30 cellular contexts compared by ENCODE assay signal in genomic region chr18:23313379-23313778, GRCh38.
"Had no signal": no experiment of that assay in that cellular context is flagged by ENCODE, and none has a peak within 500 bp of the region (broad histone marks: within the 10 kb centered on the region; RNA-seq: fewer than 3 reads in every experiment).

No MANE protein-coding gene starts in this region.

- H3K27ac Mint-ChIP-seq: activated CD4-positive, alpha-beta T cell treated with anti-CD3 and anti-CD28 coated beads for 36 hours; activated T-cell treated with anti-CD3 and anti-CD28 coated beads, Interleukin-2, amount 50 U/mL, for 24 hours; activated T-helper 17 cell treated with anti-CD3 and anti-CD28 coated beads, Interleukin-2, amount 50 U/mL, for 72 hours; dendritic cell treated with granulocyte-macrophage colony-stimulating factor and Interleukin-4, amounts not matched to agents 40 ng/mL and 50 ng/mL, for 4 days; nephron progenitor cell; stimulated activated memory B cell treated with anti-CD40 and anti-IgM and Interleukin-4, amounts not matched to agents 10 μg/mL and 1 μg/mL and 100 μg/mL, for 72 hours; stimulated activated naive CD8-positive, alpha-beta T cell treated with anti-CD3 and anti-CD28 coated beads, Interleukin-15, amount 100 ng/mL, for 72 hours; T-helper 2 cell treated with Interferon-gamma antibody and Interleukin-4, amounts not matched to agents 5 μg/mL and 100 μg/mL, for 36 hours; type B pancreatic cell had no signal

- H3K4me1 ChIP-seq: pancreas, psoas muscle had no signal

- H3K4me3 ChIP-seq: esophagus squamous epithelium, heart right ventricle, left lung, lung, mucosa of descending colon, pancreas, psoas muscle, smooth muscle cell, uterus had no signal

- H3K4me3 Mint-ChIP-seq: activated CD4-positive, alpha-beta T cell treated with anti-CD3 and anti-CD28 coated beads for 36 hours; activated CD8-positive, alpha-beta T cell treated with anti-CD3 and anti-CD28 coated beads, Interleukin-2, amount 10 ng/mL, durations not matched to agents 7 days and 5 days; activated T-cell treated with anti-CD3 and anti-CD28 coated beads, Interleukin-2, amount 50 U/mL, for 24 hours; activated T-helper 17 cell treated with anti-CD3 and anti-CD28 coated beads, Interleukin-2, amount 50 U/mL, for 72 hours; central memory CD8-positive, alpha-beta T cell; dendritic cell treated with granulocyte-macrophage colony-stimulating factor and Interleukin-4, amounts not matched to agents 40 ng/mL and 50 ng/mL, for 4 days; nephron progenitor cell; stimulated activated memory B cell treated with anti-CD40 and anti-IgM and Interleukin-4, amounts not matched to agents 10 μg/mL and 1 μg/mL and 100 μg/mL, for 72 hours; stimulated activated naive CD8-positive, alpha-beta T cell treated with anti-CD3 and anti-CD28 coated beads, Interleukin-15, amount 100 ng/mL, for 72 hours; T-helper 2 cell treated with Interferon-gamma antibody and Interleukin-4, amounts not matched to agents 5 μg/mL and 100 μg/mL, for 36 hours; type B pancreatic cell had no signal

- H3K27me3 ChIP-seq: esophagus squamous epithelium, heart right ventricle, left lung, pancreas, uterus had no signal

- H3K27me3 Mint-ChIP-seq: activated CD4-positive, alpha-beta T cell treated with anti-CD3 and anti-CD28 coated beads for 36 hours; activated T-cell treated with anti-CD3 and anti-CD28 coated beads, Interleukin-2, amount 50 U/mL, for 24 hours; activated T-helper 17 cell treated with anti-CD3 and anti-CD28 coated beads, Interleukin-2, amount 50 U/mL, for 72 hours; central memory CD8-positive, alpha-beta T cell; dendritic cell treated with granulocyte-macrophage colony-stimulating factor and Interleukin-4, amounts not matched to agents 40 ng/mL and 50 ng/mL, for 4 days; stimulated activated memory B cell treated with anti-CD40 and anti-IgM and Interleukin-4, amounts not matched to agents 10 μg/mL and 1 μg/mL and 100 μg/mL, for 72 hours; stimulated activated naive CD8-positive, alpha-beta T cell treated with anti-CD3 and anti-CD28 coated beads, Interleukin-15, amount 100 ng/mL, for 72 hours; type B pancreatic cell had no signal

- H3K36me3 ChIP-seq: esophagus squamous epithelium, heart right ventricle, left lung, pancreas, uterus had no signal

- ATAC-seq: activated CD4-positive, alpha-beta T cell treated with anti-CD3 and anti-CD28 coated beads for 36 hours; activated CD8-positive, alpha-beta T cell treated with anti-CD3 and anti-CD28 coated beads, Interleukin-2, amount 10 ng/mL, durations not matched to agents 7 days and 5 days; activated T-helper 17 cell treated with anti-CD3 and anti-CD28 coated beads, Interleukin-2, amount 50 U/mL, for 72 hours; mucosa of descending colon; psoas muscle; stimulated activated memory B cell treated with anti-CD40 and anti-IgM and Interleukin-4, amounts not matched to agents 10 μg/mL and 1 μg/mL and 100 μg/mL, for 72 hours; stimulated activated naive CD8-positive, alpha-beta T cell treated with anti-CD3 and anti-CD28 coated beads, Interleukin-15, amount 100 ng/mL, for 72 hours had no signal

- H3K27ac ChIP-seq: heart right ventricle, left lung, pancreas, psoas muscle, uterus had no signal

- H3K9me3 Mint-ChIP-seq: activated T-cell treated with anti-CD3 and anti-CD28 coated beads, Interleukin-2, amount 50 U/mL, for 24 hours; activated T-helper 17 cell treated with anti-CD3 and anti-CD28 coated beads, Interleukin-2, amount 50 U/mL, for 72 hours; central memory CD8-positive, alpha-beta T cell; dendritic cell treated with granulocyte-macrophage colony-stimulating factor and Interleukin-4, amounts not matched to agents 40 ng/mL and 50 ng/mL, for 4 days; stimulated activated memory B cell treated with anti-CD40 and anti-IgM and Interleukin-4, amounts not matched to agents 10 μg/mL and 1 μg/mL and 100 μg/mL, for 72 hours; T-helper 2 cell treated with Interferon-gamma antibody and Interleukin-4, amounts not matched to agents 5 μg/mL and 100 μg/mL, for 36 hours; type B pancreatic cell had no signal

- DNase-seq: activated CD4-positive, alpha-beta T cell treated with anti-CD3 and anti-CD28 coated beads for 36 hours; activated CD4-positive, CD25-positive, alpha-beta regulatory T cell; activated CD8-positive, alpha-beta T cell treated with anti-CD3 and anti-CD28 coated beads, Interleukin-2, amount 10 ng/mL, durations not matched to agents 7 days and 5 days; activated gamma-delta T cell treated with Interleukin-2 at 50 U/mL for 16 hours; activated naive CD4-positive, alpha-beta T cell treated with anti-CD3 and anti-CD28 coated beads, Interleukin-2, amount 50 U/mL, for 16 hours; activated T-cell treated with anti-CD3 and anti-CD28 coated beads, Interleukin-2, amount 50 U/mL, for 24 hours; esophagus squamous epithelium; foreskin melanocyte; kidney glomerular epithelial cell; left lung; mesendoderm; mucosa of descending colon; nephron progenitor cell; psoas muscle; stimulated activated CD4-positive, alpha-beta T cell treated with anti-CD3 and anti-CD28 coated beads, Interleukin-1b, Interleukin-23, amount 100 ng/mL, for 48 hours; stimulated activated CD4-positive, alpha-beta T cell treated with anti-CD3 and anti-CD28 coated beads, Interleukin-4, amount 100 ng/mL, for 4 hours; stimulated activated CD8-positive, alpha-beta memory T cell treated with anti-CD3 and anti-CD28 coated beads, Interleukin-4, amount 100 ng/mL, for 48 hours; stimulated activated naive CD8-positive, alpha-beta T cell treated with anti-CD3 and anti-CD28 coated beads, Interleukin-15, amount 100 ng/mL, for 72 hours; substantia nigra; uterus had no signal

- H3K9me3 ChIP-seq: esophagus squamous epithelium, heart right ventricle, left lung, mucosa of descending colon, pancreas, psoas muscle, uterus had no signal
